8 cellular contexts compared by ENCODE assay signal in the genomic region with DNA sequence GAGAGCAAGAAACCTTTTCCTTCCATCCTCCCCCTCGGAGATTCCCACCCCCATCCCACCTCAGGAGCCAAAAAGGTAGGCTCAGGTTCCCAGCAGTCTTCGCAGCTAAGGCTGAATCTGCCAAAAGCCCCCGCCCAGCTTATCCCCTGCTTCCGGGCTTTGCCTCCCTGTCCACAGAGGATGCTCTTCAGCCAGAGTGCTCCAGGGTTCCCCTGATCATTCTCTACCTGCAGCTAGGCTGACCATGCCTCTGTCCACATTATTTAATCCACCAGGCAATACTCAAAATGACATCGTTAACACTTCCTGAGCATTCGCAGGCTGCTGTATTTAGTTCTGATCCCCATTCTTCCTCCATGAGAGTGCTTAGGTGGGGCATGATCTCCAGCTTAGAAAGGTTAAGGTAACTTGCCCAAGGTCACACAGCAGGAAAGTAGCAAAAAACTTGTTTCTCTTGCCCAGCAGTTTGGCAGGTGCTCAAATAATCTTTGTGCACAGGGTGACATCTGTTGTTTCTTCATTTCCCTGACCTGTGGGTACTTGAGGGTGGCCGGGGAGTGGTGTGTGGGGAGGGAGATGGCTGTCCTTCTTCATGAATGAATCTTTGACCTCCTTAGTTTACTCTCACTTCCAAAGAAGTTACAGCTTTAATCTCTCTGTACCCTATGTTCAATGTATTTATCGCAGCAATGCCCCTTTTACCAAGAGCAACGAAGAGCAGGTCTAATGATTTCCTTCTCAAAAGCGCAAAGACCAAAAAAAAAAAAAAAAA. TPM values are rescaled to one million over a fixed set of nuclear protein-coding genes. Genes with fewer than 3 reads are reported as not detected.
DNase-seq lines count a peak whose midpoint lies in the region; ATAC-seq and TF ChIP-seq lines count a peak whose summit lies in the region.

No MANE protein-coding gene starts in this region.

- peak overlapping the region; percentile 80 for H3K4me3 ChIP-seq in CD4-positive, CD25-positive, alpha-beta regulatory T cell (ENCODE audit: low read depth, low read length)
- H3K4me3 ChIP-seq in HL-60 (replicated peaks; ENCODE audit: insufficient read depth, low read length) (peak overlapping the region; percentile 71), astrocyte of the cerebellum (ENCODE audit: low read depth, low read length) (peak overlapping the region; percentile 68), lower lobe of right lung (peak overlapping the region; percentile 94), aorta (ENCODE audit: low read length in 2 of 2) (peak overlapping the region; percentile 94)

- H3K4me1 ChIP-seq in CD4-positive, CD25-positive, alpha-beta regulatory T cell (ENCODE audit: control insufficient read depth, insufficient read depth, low read length, poor library complexity, severe bottlenecking), result peaks cover 23% of the 10 kb centered on the region
- H3K4me1 ChIP-seq in lower lobe of right lung (peaks cover 30% of the 10 kb centered on the region), aorta (ENCODE audit: control insufficient read depth in 1 of 2, insufficient read depth in 2 of 2, low read length in 2 of 2) (no peaks in the 10 kb centered on the region), foreskin keratinocyte (no peaks in the 10 kb centered on the region)

- no peaks in the 10 kb centered on the region for H3K9me3 ChIP-seq in CD4-positive, CD25-positive, alpha-beta regulatory T cell (ENCODE audit: control insufficient read depth in 2 of 2, low read length in 2 of 2)
- no peaks in the 10 kb centered on the region for H3K9me3 ChIP-seq in lower lobe of right lung
- no peaks in the 10 kb centered on the region for H3K9me3 ChIP-seq in aorta (ENCODE audit: control insufficient read depth, low read length)

- TF ChIP-seq CTCF in HL-60 (IDR thresholded peaks at IDR 0.05; ENCODE audit: insufficient read depth, low read length) (no peak), astrocyte of the cerebellum (IDR thresholded peaks at IDR 0.05; ENCODE audit: low read depth, low read length, missing control alignments) (no peak), lower lobe of right lung (IDR thresholded peaks at IDR 0.05) (no peak), foreskin keratinocyte (conservative IDR thresholded peaks at IDR 0.05) (no peak)

- peak overlapping the region; percentile 73 to 88 (median 82) for H3K27ac Mint-ChIP-seq in CD4-positive, CD25-positive, alpha-beta regulatory T cell

- no peak for DNase-seq in CD4-positive, CD25-positive, alpha-beta regulatory T cell
- DNase-seq in HL-60 (ENCODE audit: low read depth in 1 of 2, low spot score in 1 of 2) (peak in 1 of 2 experiments; percentile 41), astrocyte of the cerebellum (ENCODE audit: low read depth) (no peak), lower lobe of right lung (no peak), aorta (peak in 1 of 2 donors; percentile 27), foreskin keratinocyte (no peak), posterior vena cava (ENCODE audit: low spot score) (no peak)

- H3K4me1 Mint-ChIP-seq in CD4-positive, CD25-positive, alpha-beta regulatory T cell, result peaks cover 0 to 32% (median 11%) of the 10 kb centered on the region in 4 donors

- in situ Hi-C loops in astrocyte of the cerebellum (cut with HindIII; ENCODE audit: low sequenced_read_pairs), result no loop called here

- intact Hi-C loops in lower lobe of right lung (cut with DNase I), result no loop called here
- intact Hi-C loops in aorta (cut with DNase I), result loop anchor here (10.0 kb wide), 1 partner anchor 112 kb away; no protein-coding TSS in a partner anchor
- intact Hi-C loops in posterior vena cava (cut with DNase I), result no loop called here

- no peaks in the 10 kb centered on the region for H3K36me3 Mint-ChIP-seq in CD4-positive, CD25-positive, alpha-beta regulatory T cell

- ATAC-seq in CD4-positive, CD25-positive, alpha-beta regulatory T cell (ENCODE audit: low read depth in 2 of 2), result no peak
- no peak for ATAC-seq in lower lobe of right lung
- no peak for ATAC-seq in aorta (ENCODE audit: low FRiP score)
- ATAC-seq in foreskin keratinocyte, result no peak
- no peak for ATAC-seq in GM21737 (IDR thresholded peaks at IDR 0.05; ENCODE audit: unreplicated experiment)

- H3K9me3 Mint-ChIP-seq in CD4-positive, CD25-positive, alpha-beta regulatory T cell, result no peaks in the 10 kb centered on the region

- no peaks in the 10 kb centered on the region for H3K27me3 ChIP-seq in CD4-positive, CD25-positive, alpha-beta regulatory T cell (ENCODE audit: control insufficient read depth, insufficient read depth, low read length)
- H3K27me3 ChIP-seq in HL-60 (ENCODE audit: insufficient read depth, poor library complexity, severe bottlenecking), result no peaks in the 10 kb centered on the region
- no peaks in the 10 kb centered on the region for H3K27me3 ChIP-seq in lower lobe of right lung (ENCODE audit: low read depth)
- no peaks in the 10 kb centered on the region for H3K27me3 ChIP-seq in aorta (ENCODE audit: control insufficient read depth in 1 of 2, insufficient read depth in 2 of 2, low read length in 1 of 2)
- no peaks in the 10 kb centered on the region for H3K27me3 ChIP-seq in foreskin keratinocyte

- H3K4me3 Mint-ChIP-seq in CD4-positive, CD25-positive, alpha-beta regulatory T cell, result peak overlapping the region; percentile 81 to 100 (median 90)

- H3K27ac ChIP-seq in CD4-positive, CD25-positive, alpha-beta regulatory T cell (ENCODE audit: insufficient read depth, low read length, poor library complexity, severe bottlenecking), result no peak overlapping the region
- H3K27ac ChIP-seq in HL-60 (replicated peaks), result peak overlapping the region; percentile 41
- peak overlapping the region; percentile 79 for H3K27ac ChIP-seq in lower lobe of right lung
- H3K27ac ChIP-seq in aorta (ENCODE audit: low read depth in 1 of 2, low read length in 2 of 2), result no peak overlapping the region
- H3K27ac ChIP-seq in foreskin keratinocyte, result no peak overlapping the region

- WGBS in aorta, 2 donors, result 37 to 38% methylated on average over 10 of the region's 10 CpGs

- no peaks in the 10 kb centered on the region for H3K36me3 ChIP-seq in CD4-positive, CD25-positive, alpha-beta regulatory T cell (ENCODE audit: control insufficient read depth, insufficient read depth, low read length)
- H3K36me3 ChIP-seq in lower lobe of right lung (no peaks in the 10 kb centered on the region), aorta (ENCODE audit: control insufficient read depth in 1 of 2, insufficient read depth in 2 of 2, low read length in 1 of 2) (no peaks in the 10 kb centered on the region)

- peaks cover 24% of the 10 kb centered on the region for H3K27me3 Mint-ChIP-seq in CD4-positive, CD25-positive, alpha-beta regulatory T cell

RNA-seq across cellular contexts. Expression of a gene that starts 0.9 kb away (rescaled TPM):
- total RNA-seq in CD4-positive, CD25-positive, alpha-beta regulatory T cell, result 6.1 TPM
- polyA plus RNA-seq in CD4-positive, CD25-positive, alpha-beta regulatory T cell, result under 1 TPM; 0.11 to 0.60 (median 0.51) TPM
- total RNA-seq in lower lobe of right lung (8.3 TPM), aorta (10 to 100 TPM; 13.2 to 20.2 TPM), foreskin keratinocyte (7.3 and 8.7 TPM in 2 replicates), posterior vena cava (10 to 100 TPM; 10.7 to 13.8 TPM)
- polyA plus RNA-seq in aorta (10 to 100 TPM in 1 of 2 donors, 1 to 10 TPM in 1; 9.3 to 16.2 TPM), foreskin keratinocyte (6.2 and 6.9 TPM in 2 replicates)

RNA-seq across cellular contexts. Expression of a gene that starts 40.0 kb away (rescaled TPM):
- 15.7 TPM for total RNA-seq in CD4-positive, CD25-positive, alpha-beta regulatory T cell
- 1 to 10 TPM; 3.8 to 8.5 (median 5.2) TPM for polyA plus RNA-seq in CD4-positive, CD25-positive, alpha-beta regulatory T cell
- total RNA-seq in lower lobe of right lung (3.6 TPM), aorta (under 1 TPM; 0.39 to 0.99 TPM), foreskin keratinocyte (not detected in 2 replicates), posterior vena cava (under 1 TPM; 0.48 to 0.65 TPM)
- polyA plus RNA-seq in aorta (not detected), foreskin keratinocyte (not detected in 2 replicates)

RNA-seq across cellular contexts. Expression of a gene that starts 43.4 kb away (rescaled TPM):
- 242 TPM for total RNA-seq in CD4-positive, CD25-positive, alpha-beta regulatory T cell
- 10 to 100 TPM; 20.4 to 27.2 (median 23.3) TPM for polyA plus RNA-seq in CD4-positive, CD25-positive, alpha-beta regulatory T cell
- total RNA-seq in lower lobe of right lung, result 210 TPM
- 100 to 1,000 TPM; 171 to 202 TPM for total RNA-seq in aorta
- 10 to 100 TPM; 39.4 to 58.9 TPM for polyA plus RNA-seq in aorta
- 313 and 344 TPM in 2 replicates for total RNA-seq in foreskin keratinocyte
- polyA plus RNA-seq in foreskin keratinocyte, result 75.6 and 107 TPM in 2 replicates
- total RNA-seq in posterior vena cava, result 100 to 1,000 TPM; 193 to 198 TPM

Comparison
In these comparisons a context has a peak if more than half of its experiments do, and no peak if none do; other contexts are left out.
1. H3K27ac ChIP-seq: peak in HL-60 (single experiment) and lower lobe of right lung (single experiment); none in CD4-positive, CD25-positive, alpha-beta regulatory T cell (single experiment), aorta (0 of 2) and foreskin keratinocyte (single experiment).
2. intact Hi-C loops: an anchor here in aorta (10.0 kb wide); none called in lower lobe of right lung and posterior vena cava.
3. Peak in every context shown above with its lines, with median percentiles within 50 percentile points of each other: H3K4me3 ChIP-seq.